In the genomic region with DNA sequence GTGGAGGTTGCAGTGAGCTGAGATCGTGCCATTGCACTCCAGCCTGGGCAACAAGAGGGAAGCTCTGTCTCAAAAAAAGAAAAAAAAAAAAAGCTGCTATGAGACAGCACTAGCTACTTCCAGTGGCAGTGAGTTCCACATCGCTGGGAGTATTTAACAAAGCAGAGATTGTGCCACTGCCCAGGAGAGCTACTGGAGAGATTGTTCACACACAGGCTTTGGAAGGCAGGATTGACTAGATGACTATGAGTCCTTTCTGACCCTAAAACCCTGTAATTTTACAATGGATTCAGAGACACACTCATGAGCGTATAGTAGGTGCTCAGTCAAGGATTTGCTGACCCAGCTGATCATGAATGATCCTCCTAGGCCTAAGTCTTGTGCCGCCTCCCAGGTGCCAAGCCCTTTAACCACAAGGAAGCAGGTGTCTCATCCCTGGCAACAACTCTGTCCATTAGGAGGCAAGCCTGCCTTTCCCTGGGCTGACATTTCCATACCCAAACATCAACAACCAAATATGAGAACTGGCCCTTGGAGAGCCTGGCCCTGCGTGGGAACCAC, we compare ENCODE assay signal across 14 cellular contexts. TPM values are rescaled to one million over a fixed set of nuclear protein-coding genes. Genes with fewer than 3 reads are reported as not detected.
A peak's percentile ranks its signal among the peaks of the same experiment; 100 is the strongest.
DNase-seq lines count a peak whose midpoint lies in the region; ATAC-seq, FAIRE-seq and TF ChIP-seq lines count a peak whose summit lies in the region.
"Had no signal": no experiment of that assay in that cellular context is flagged by ENCODE, and none has a peak within 500 bp of the region (broad histone marks: within the 10 kb centered on the region; RNA-seq: fewer than 3 reads in every experiment).

No MANE protein-coding gene starts in this region.

- dilution Hi-C loops in IMR-90 (cut with HindIII; ENCODE audit: low sequenced_read_pairs, unreplicated experiment): no loop called here

- TF ChIP-seq CTCF in IMR-90 (conservative IDR thresholded peaks at IDR 0.05; ENCODE audit: low read depth, low read length) (no peak), astrocyte (IDR thresholded peaks at IDR 0.05; ENCODE audit: insufficient read depth, low read depth, low read length) (no peak)

- no peaks in the 10 kb centered on the region for H3K9me3 Mint-ChIP-seq in activated CD8-positive, alpha-beta memory T cell treated with anti-CD3 and anti-CD28 coated beads, Interleukin-2, amount 10 ng/mL, durations not matched to agents 7 days and 5 days (ENCODE audit: low read depth)
- peaks cover 14% of the 10 kb centered on the region for H3K9me3 Mint-ChIP-seq in astrocyte (ENCODE audit: unreplicated experiment)
- H3K9me3 Mint-ChIP-seq in natural killer cell treated with Interleukin-12 subunit alpha and Interleukin-12 subunit beta and Interleukin-15 and Interleukin-18, amount 100 ng/mL, for 72 hours: peaks cover 2% of the 10 kb centered on the region

- H3K27me3 ChIP-seq in IMR-90 (ENCODE audit: control insufficient read depth, insufficient read depth, low read length) (peaks cover 30% of the 10 kb centered on the region), astrocyte (ENCODE audit: insufficient read depth, low read length) (no peaks in the 10 kb centered on the region)
- H3K27me3 ChIP-seq: gastrocnemius medialis, vagina had no signal

- TF ChIP-seq POLR2A in IMR-90 (IDR thresholded peaks at IDR 0.05; ENCODE audit: low read depth, low read length): no peak

- no peak overlapping the region for H2BK120ac ChIP-seq in IMR-90 (ENCODE audit: low read depth, low read length)

- in situ Hi-C loops in IMR-90 (cut with MboI; ENCODE audit: low sequenced_read_pairs): no loop called here
- in situ Hi-C loops in KBM-7 (cut with MboI; ENCODE audit: low pct_unique_long_range_greater_than_20kb, low sequenced_read_pairs): no loop called here

- H3K36me3 Mint-ChIP-seq in activated CD8-positive, alpha-beta memory T cell treated with anti-CD3 and anti-CD28 coated beads, Interleukin-2, amount 10 ng/mL, durations not matched to agents 7 days and 5 days: peaks cover 3% of the 10 kb centered on the region
- H3K36me3 Mint-ChIP-seq in astrocyte (ENCODE audit: low read depth, unreplicated experiment): peaks cover 6% of the 10 kb centered on the region
- no peaks in the 10 kb centered on the region for H3K36me3 Mint-ChIP-seq in natural killer cell treated with Interleukin-12 subunit alpha and Interleukin-12 subunit beta and Interleukin-15 and Interleukin-18, amount 100 ng/mL, for 72 hours

- no peak for DNase-seq in activated CD8-positive, alpha-beta memory T cell treated with anti-CD3 and anti-CD28 coated beads, Interleukin-2, amount 10 ng/mL, durations not matched to agents 7 days and 5 days
- DNase-seq in activated CD8-positive, alpha-beta memory T cell treated with anti-CD3 and anti-CD28 coated beads, Interleukin-2, amount 50 U/mL, for 4 hours: no peak
- DNase-seq in IMR-90 (no peak), astrocyte (ENCODE audit: low read depth) (no peak), KBM-7 (no peak), Kasumi-1 (lab: John Stamatoyannopoulos, UW) (no peak)
- DNase-seq in natural killer cell treated with Interleukin-12 subunit alpha and Interleukin-12 subunit beta and Interleukin-15 and Interleukin-18, amount 100 ng/mL, for 72 hours (ENCODE audit: low spot score): no peak
- DNase-seq: Karpas-422, NCI-H2227 treated with DMSO at 0.1 percent for 48 hours had no signal

- peaks cover 6% of the 10 kb centered on the region; the same call in 1 of the 2 replicates for H3K9me1 ChIP-seq in IMR-90 (ENCODE audit: insufficient read depth, low read length)

- H3K36me3 ChIP-seq in IMR-90 (ENCODE audit: control insufficient read depth, insufficient read depth, low read length) (no peaks in the 10 kb centered on the region), astrocyte (ENCODE audit: insufficient read depth, low read length) (no peaks in the 10 kb centered on the region)
- H3K36me3 ChIP-seq: gastrocnemius medialis, neutrophil, vagina had no signal

- no peak overlapping the region for H4K91ac ChIP-seq in IMR-90 (ENCODE audit: insufficient read depth, low read depth, low read length)

- H3K27ac Mint-ChIP-seq in activated CD8-positive, alpha-beta memory T cell treated with anti-CD3 and anti-CD28 coated beads, Interleukin-2, amount 10 ng/mL, durations not matched to agents 7 days and 5 days: peak overlapping the region; percentile 43
- no peak overlapping the region for H3K27ac Mint-ChIP-seq in astrocyte (ENCODE audit: unreplicated experiment)
- no peak overlapping the region for H3K27ac Mint-ChIP-seq in natural killer cell treated with Interleukin-12 subunit alpha and Interleukin-12 subunit beta and Interleukin-15 and Interleukin-18, amount 100 ng/mL, for 72 hours

- H3K79me1 ChIP-seq in IMR-90 (ENCODE audit: low read depth in 1 of 2, low read length in 2 of 2): no peaks in the 10 kb centered on the region

- H3K9ac ChIP-seq in IMR-90 (ENCODE audit: low read depth, low read length) (no peak overlapping the region), astrocyte (ENCODE audit: low read length) (peak overlapping the region; percentile 25)

- 83% methylated on average over 1 of the region's 5 CpGs; no CpG with 5 or more reads in 1 of the 2 experiments for WGBS in IMR-90 (ENCODE audit: extremely low coverage in 2 of 2, insufficient read length in 1 of 2), 2 experiments

- intact Hi-C loops in IMR-90 (cut with micrococcal nuclease): no loop called here

- no peak overlapping the region for H3K27ac ChIP-seq in IMR-90 (ENCODE audit: insufficient read depth, low read length)
- no peak overlapping the region for H3K27ac ChIP-seq in astrocyte (ENCODE audit: low read depth, low read length)
- H3K27ac ChIP-seq: gastrocnemius medialis, neutrophil, vagina, VCaP had no signal

- H3K14ac ChIP-seq in IMR-90 (replicated peaks; ENCODE audit: low read depth, low read length): no peak overlapping the region

- ATAC-seq in activated CD8-positive, alpha-beta memory T cell treated with anti-CD3 and anti-CD28 coated beads, Interleukin-2, amount 10 ng/mL, durations not matched to agents 7 days and 5 days: peak; percentile 3
- ATAC-seq in IMR-90 (ENCODE audit: low read depth) (no peak), HG03342 (IDR thresholded peaks at IDR 0.05; ENCODE audit: unreplicated experiment) (no peak)
- ATAC-seq in natural killer cell treated with Interleukin-12 subunit alpha and Interleukin-12 subunit beta and Interleukin-15 and Interleukin-18, amount 100 ng/mL, for 72 hours: no peak
- ATAC-seq: gastrocnemius medialis had no signal

- no peak overlapping the region for H3K4me3 Mint-ChIP-seq in activated CD8-positive, alpha-beta memory T cell treated with anti-CD3 and anti-CD28 coated beads, Interleukin-2, amount 10 ng/mL, durations not matched to agents 7 days and 5 days
- H3K4me3 Mint-ChIP-seq in astrocyte (ENCODE audit: unreplicated experiment): no peak overlapping the region
- peak overlapping the region; percentile 9 for H3K4me3 Mint-ChIP-seq in natural killer cell treated with Interleukin-12 subunit alpha and Interleukin-12 subunit beta and Interleukin-15 and Interleukin-18, amount 100 ng/mL, for 72 hours

- H3K23ac ChIP-seq in IMR-90 (ENCODE audit: low read depth, low read length): no peak overlapping the region

- no peak overlapping the region for H4K8ac ChIP-seq in IMR-90 (ENCODE audit: low read depth in 2 of 2, low read length in 2 of 2)

- H3K4me1 ChIP-seq in IMR-90 (ENCODE audit: control insufficient read depth, insufficient read depth, low read length): peaks cover 11% of the 10 kb centered on the region
- H3K4me1 ChIP-seq in astrocyte (ENCODE audit: insufficient read depth, low read length): peaks cover 18% of the 10 kb centered on the region

- TF ChIP-seq RAD21 in IMR-90 (IDR thresholded peaks at IDR 0.05; ENCODE audit: low read length): no peak

- peak overlapping the region; percentile 71; the same call in 1 of the 3 replicates for H2BK15ac ChIP-seq in IMR-90 (ENCODE audit: low read depth, low read length)

- H3K27me3 Mint-ChIP-seq in activated CD8-positive, alpha-beta memory T cell treated with anti-CD3 and anti-CD28 coated beads, Interleukin-2, amount 10 ng/mL, durations not matched to agents 7 days and 5 days: peaks cover 42% of the 10 kb centered on the region
- peaks cover 35% of the 10 kb centered on the region for H3K27me3 Mint-ChIP-seq in astrocyte (ENCODE audit: low read depth, unreplicated experiment)
- peaks cover 16 to 17% of the 10 kb centered on the region in 2 donors for H3K27me3 Mint-ChIP-seq in natural killer cell treated with Interleukin-12 subunit alpha and Interleukin-12 subunit beta and Interleukin-15 and Interleukin-18, amount 100 ng/mL, for 72 hours

- H3K4ac ChIP-seq in IMR-90 (ENCODE audit: low read depth, low read length): no peak overlapping the region

- peak overlapping the region; percentile 42; the same call in 1 of the 2 replicates for H2AK5ac ChIP-seq in IMR-90 (ENCODE audit: low read depth, low read length)

- no peak overlapping the region for H3K4me3 ChIP-seq in IMR-90 (ENCODE audit: insufficient read depth, low read depth, low read length)
- no peak overlapping the region for H3K4me3 ChIP-seq in astrocyte (ENCODE audit: insufficient read depth, low read depth, low read length)
- H3K4me3 ChIP-seq: gastrocnemius medialis, vagina had no signal

- no peak overlapping the region for H3K56ac ChIP-seq in IMR-90 (ENCODE audit: extremely low read depth, insufficient read depth, low read length)

- no peak overlapping the region for H3K18ac ChIP-seq in IMR-90 (ENCODE audit: low read depth, low read length)

- CTCF ChIA-PET in activated CD8-positive, alpha-beta memory T cell treated with anti-CD3 and anti-CD28 coated beads, Interleukin-2, amount 10 ng/mL, durations not matched to agents 7 days and 5 days (lab: Charles Lee): interaction anchor here (1.1 to 1.3 kb wide), 3 partner anchors 9 to 175 kb away, joined by 3 to 4 read pairs (median 4); no protein-coding TSS in a partner anchor
- CTCF ChIA-PET in IMR-90 (lab: Yijun Ruan, JAX): interaction anchor here (0.9 kb wide), 1 partner anchor 18 kb away, joined by 3 read pairs; no protein-coding TSS in a partner anchor

- BruUV-seq in IMR-90 (replicated peaks; lab: Mats Ljungman, UMichigan): no TSS peak

- H2BK5ac ChIP-seq in IMR-90 (ENCODE audit: low read depth, low read length, poor library complexity, severe bottlenecking): no peak overlapping the region

- peaks cover 15% of the 10 kb centered on the region for H4K20me1 ChIP-seq in IMR-90 (ENCODE audit: insufficient read depth, low read length)
- no peaks in the 10 kb centered on the region for H4K20me1 ChIP-seq in astrocyte (ENCODE audit: insufficient read depth, low read length)

- H3K4me2 ChIP-seq in IMR-90 (ENCODE audit: low read depth, low read length): no peak overlapping the region
- H3K4me2 ChIP-seq in astrocyte (ENCODE audit: low read length): peak overlapping the region; percentile 59

- H3K9me3 ChIP-seq in IMR-90 (ENCODE audit: control insufficient read depth, insufficient read depth, low read length) (peaks cover 3% of the 10 kb centered on the region), astrocyte (ENCODE audit: insufficient read depth, low read depth, low read length) (no peaks in the 10 kb centered on the region)
- H3K9me3 ChIP-seq: gastrocnemius medialis, neutrophil, vagina had no signal

- H2AK9ac ChIP-seq in IMR-90 (replicated peaks; ENCODE audit: low read depth, low read length, poor library complexity): no peak overlapping the region

- no peak for FAIRE-seq in astrocyte (lab: Jason Lieb, UNC)

- H2AFZ ChIP-seq in IMR-90 (replicated peaks; ENCODE audit: low read length, poor library complexity) (no peak overlapping the region), astrocyte (ENCODE audit: low read depth, low read length) (no peak overlapping the region)

- no peak overlapping the region for H4K5ac ChIP-seq in IMR-90 (ENCODE audit: low read depth, low read length)

- POLR2A ChIA-PET in IMR-90 (lab: Charles Lee; ENCODE audit: unreplicated experiment): no interaction called here

- H3K79me2 ChIP-seq in astrocyte (ENCODE audit: insufficient read depth, low read length): no peaks in the 10 kb centered on the region

- H2BK20ac ChIP-seq in IMR-90 (ENCODE audit: low read depth, low read length): no peak overlapping the region

- peaks cover 21% of the 10 kb centered on the region for H3K4me1 Mint-ChIP-seq in activated CD8-positive, alpha-beta memory T cell treated with anti-CD3 and anti-CD28 coated beads, Interleukin-2, amount 10 ng/mL, durations not matched to agents 7 days and 5 days
- peaks cover 8% of the 10 kb centered on the region for H3K4me1 Mint-ChIP-seq in astrocyte (ENCODE audit: low read depth, unreplicated experiment)
- H3K4me1 Mint-ChIP-seq in natural killer cell treated with Interleukin-12 subunit alpha and Interleukin-12 subunit beta and Interleukin-15 and Interleukin-18, amount 100 ng/mL, for 72 hours (ENCODE audit: low read depth in 2 of 2): peaks cover 8 to 21% of the 10 kb centered on the region in 2 donors

RNA-seq across cellular contexts. Expression of a gene that starts 45.0 kb away (rescaled TPM):
- total RNA-seq in activated CD8-positive, alpha-beta memory T cell treated with anti-CD3 and anti-CD28 coated beads, Interleukin-2, amount 10 ng/mL, durations not matched to agents 7 days and 5 days: 10 to 100 TPM; 64.8 to 80.3 TPM
- 204 and 251 TPM in 2 replicates for total RNA-seq in IMR-90 (2012; rRNA removed)
- 103 and 117 TPM in 2 replicates for polyA plus RNA-seq in IMR-90 (2012; rRNA removed)
- polyA plus RNA-seq in IMR-90 (2012; cell fraction: cytosol; rRNA removed): 55.7 and 87.1 TPM in 2 replicates
- polyA plus RNA-seq in IMR-90 (2012; cell fraction: nucleus; rRNA removed; ENCODE audit: low replicate concordance): 43.7 and 137 TPM in 2 replicates
- total RNA-seq in astrocyte: 85.3 and 119 TPM in 2 replicates
- total RNA-seq in natural killer cell treated with Interleukin-12 subunit alpha and Interleukin-12 subunit beta and Interleukin-15 and Interleukin-18, amount 100 ng/mL, for 72 hours: 100 to 1,000 TPM in 1 of 2 donors, 10 to 100 TPM in 1; 91.5 to 206 TPM
